In the genomic region with DNA sequence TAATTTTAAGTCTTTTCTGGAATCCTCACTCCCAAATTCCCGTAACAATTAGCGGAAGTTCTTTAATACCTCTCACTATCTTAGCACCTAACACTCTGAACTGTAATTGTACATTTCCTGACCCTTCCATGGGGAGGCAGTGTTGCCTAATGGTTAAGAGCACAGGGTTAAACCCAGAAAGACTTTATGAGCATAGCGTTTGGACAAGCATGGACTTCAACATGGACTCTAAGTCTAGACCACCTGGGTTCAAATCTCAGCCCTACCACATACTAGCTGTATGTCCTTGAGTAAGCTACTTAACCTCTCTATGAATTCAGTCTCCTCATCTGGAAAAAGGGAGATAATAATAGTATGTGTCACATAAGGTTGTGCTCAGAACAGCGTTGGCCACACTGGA, we compare ENCODE assay signal across 8 cellular contexts. TPM values are rescaled to one million over a fixed set of nuclear protein-coding genes. Genes with fewer than 3 reads are reported as not detected.
A peak's percentile ranks its signal among the peaks of the same experiment; 100 is the strongest.
DNase-seq lines count a peak whose midpoint lies in the region; ATAC-seq, FAIRE-seq and TF ChIP-seq lines count a peak whose summit lies in the region.

No MANE protein-coding gene starts in this region.

- no peak overlapping the region for H3K4me3 Mint-ChIP-seq in progenitor cell of endocrine pancreas (ENCODE audit: low read depth)

- no peak overlapping the region for H3K27ac Mint-ChIP-seq in progenitor cell of endocrine pancreas

- H3K36me3 Mint-ChIP-seq in progenitor cell of endocrine pancreas (ENCODE audit: insufficient read depth): peaks cover 6% of the 10 kb centered on the region

- peak; percentile 37 for TF ChIP-seq CTCF in progenitor cell of endocrine pancreas (IDR thresholded peaks at IDR 0.05; ENCODE audit: unreplicated experiment)

- peak; percentile 40 for FAIRE-seq in HTR-8/SVneo (lab: Jason Lieb, UNC)

- DNase-seq in NCI-H2227 (lab: John Stamatoyannopoulos, UW; ENCODE audit: unreplicated experiment) (peak; percentile 18), NCI-H2227 treated with DMSO at 0.1 percent for 48 hours (lab: John Stamatoyannopoulos, UW) (no peak), HTR-8/SVneo (ENCODE audit: insufficient read length, low spot score) (no peak), RPMI7951 (ENCODE audit: low read depth) (peak; percentile 56), fibroblast of gingiva (ENCODE audit: low read depth) (peak; percentile 31), progenitor cell of endocrine pancreas (ENCODE audit: low spot score, unreplicated experiment) (no peak)

- peaks cover 2% of the 10 kb centered on the region for H3K4me1 Mint-ChIP-seq in progenitor cell of endocrine pancreas (ENCODE audit: low read depth)

- no peak for ATAC-seq in HG03442 (IDR thresholded peaks at IDR 0.05; ENCODE audit: unreplicated experiment)
- ATAC-seq in GM19463 (IDR thresholded peaks at IDR 0.05; ENCODE audit: unreplicated experiment): no peak

- no peaks in the 10 kb centered on the region for H3K27me3 Mint-ChIP-seq in progenitor cell of endocrine pancreas

- peaks cover 8% of the 10 kb centered on the region for H3K9me3 Mint-ChIP-seq in progenitor cell of endocrine pancreas (ENCODE audit: low read depth)

RNA-seq across cellular contexts. Expression of gene ANTXR1, which starts 13.0 kb away (rescaled TPM):
- total RNA-seq in RPMI7951 (2014; rRNA removed; shearing (Covaris generic)): 51.3 and 69.7 TPM in 2 replicates
- 73.4 and 77.4 TPM in 2 replicates for total RNA-seq in progenitor cell of endocrine pancreas

RNA-seq across cellular contexts. Expression of gene GKN1, which starts 51.6 kb away (rescaled TPM):
- total RNA-seq in RPMI7951 (2014; rRNA removed; shearing (Covaris generic)): not detected in 2 replicates
- total RNA-seq in progenitor cell of endocrine pancreas: not detected in 2 replicates

Comparison
In these comparisons a context has a peak if more than half of its experiments do, and no peak if none do; other contexts are left out.
1. DNase-seq: peak in NCI-H2227 (single experiment), RPMI7951 (single experiment) and fibroblast of gingiva (single experiment); none in NCI-H2227 treated with DMSO at 0.1 percent for 48 hours (single experiment), HTR-8/SVneo (single experiment) and progenitor cell of endocrine pancreas (single experiment).